ENCODE assay signal across 8 cellular contexts in genomic region chr11:119121008-119121810, GRCh38. TPM values are rescaled to one million over a fixed set of nuclear protein-coding genes. Genes with fewer than 3 reads are reported as not detected.
DNase-seq lines count a peak whose midpoint lies in the region; ATAC-seq, FAIRE-seq and TF ChIP-seq lines count a peak whose summit lies in the region.

A gene with protein sequence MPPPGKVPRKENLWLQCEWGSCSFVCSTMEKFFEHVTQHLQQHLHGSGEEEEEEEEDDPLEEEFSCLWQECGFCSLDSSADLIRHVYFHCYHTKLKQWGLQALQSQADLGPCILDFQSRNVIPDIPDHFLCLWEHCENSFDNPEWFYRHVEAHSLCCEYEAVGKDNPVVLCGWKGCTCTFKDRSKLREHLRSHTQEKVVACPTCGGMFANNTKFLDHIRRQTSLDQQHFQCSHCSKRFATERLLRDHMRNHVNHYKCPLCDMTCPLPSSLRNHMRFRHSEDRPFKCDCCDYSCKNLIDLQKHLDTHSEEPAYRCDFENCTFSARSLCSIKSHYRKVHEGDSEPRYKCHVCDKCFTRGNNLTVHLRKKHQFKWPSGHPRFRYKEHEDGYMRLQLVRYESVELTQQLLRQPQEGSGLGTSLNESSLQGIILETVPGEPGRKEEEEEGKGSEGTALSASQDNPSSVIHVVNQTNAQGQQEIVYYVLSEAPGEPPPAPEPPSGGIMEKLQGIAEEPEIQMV (plus strand): TSS chr11:119121580. CDS start chr11:119126945, 5,365 bp downstream.

- ATAC-seq in GM18907 (IDR thresholded peaks at IDR 0.05; ENCODE audit: unreplicated experiment) (peak; percentile 95), HG03159 (IDR thresholded peaks at IDR 0.05; ENCODE audit: unreplicated experiment) (peak; percentile 97)

- peaks cover 9% of the 10 kb centered on the region for H3K4me1 ChIP-seq in iPS-20b (ENCODE audit: insufficient read depth, low read length)

- H3K4me3 ChIP-seq in AG04449 (ENCODE audit: low read depth, low read length) = peak within 1 kb of the TSS; percentile 100
- peak within 1 kb of the TSS; percentile 77 for H3K4me3 ChIP-seq in WI38 (ENCODE audit: low read depth, low read length)
- H3K4me3 ChIP-seq in bronchial epithelial cell (ENCODE audit: low read depth, low read length) = peak within 1 kb of the TSS; percentile 74
- peak within 1 kb of the TSS; percentile 97 for H3K4me3 ChIP-seq in iPS-20b (ENCODE audit: low read length)
- peak within 1 kb of the TSS; percentile 70 to 91 (median 85) for H3K4me3 ChIP-seq in skin epidermis

- H3K36me3 ChIP-seq in bronchial epithelial cell (ENCODE audit: control insufficient read depth, insufficient read depth, low read length) (peaks cover 3% of the 10 kb centered on the region), iPS-20b (ENCODE audit: insufficient read depth, low read depth, low read length) (peaks cover 10% of the 10 kb centered on the region)

- FAIRE-seq in bronchial epithelial cell (lab: Jason Lieb, UNC) = no peak

- peak within 1 kb of the TSS; percentile 93 for H3K9ac ChIP-seq in iPS-20b (ENCODE audit: low read depth, low read length)

- DNase-seq in AG04449 (ENCODE audit: low read depth, low spot score) (peak; percentile 88), NCI-H2227 treated with DMSO at 0.1 percent for 48 hours (lab: John Stamatoyannopoulos, UW) (peak; percentile 95), bronchial epithelial cell (ENCODE audit: low read depth) (peak; percentile 97)

- H3K27ac ChIP-seq in iPS-20b (ENCODE audit: low read length) (peak within 1 kb of the TSS; percentile 77), skin epidermis (peak within 1 kb of the TSS; percentile 49 to 94 (median 84))

- CTCF ChIA-PET in AG04449 (lab: Yijun Ruan, JAX) = interaction anchor here (0.7 to 2.1 kb wide), 9 partner anchors 11 to 216 kb away, joined by 3 to 11 read pairs (median 3); partner anchors contain the start of genes C2CD2L, CBL and DPAGT1

- H3K27me3 ChIP-seq in bronchial epithelial cell (ENCODE audit: control insufficient read depth, insufficient read depth, low read length) (no peaks in the 10 kb centered on the region), iPS-20b (ENCODE audit: insufficient read depth, low read length) (no peaks in the 10 kb centered on the region)

- no peak for TF ChIP-seq CTCF in AG04449 (IDR thresholded peaks at IDR 0.05; ENCODE audit: insufficient read depth, low read length, missing control alignments)
- TF ChIP-seq CTCF in WI38 (IDR thresholded peaks at IDR 0.05; ENCODE audit: low read depth, low read length) = no peak
- no peak for TF ChIP-seq CTCF in bronchial epithelial cell (IDR thresholded peaks at IDR 0.05; ENCODE audit: insufficient read depth, low read length, severe bottlenecking)

- POLR2A ChIA-PET in AG04449 (lab: Yijun Ruan, JAX) = interaction anchor here (0.8 to 2.0 kb wide), 6 partner anchors 13 to 198 kb away, joined by 3 to 7 read pairs (median 4); partner anchors contain the start of gene C2CD2L

- H3K9me3 ChIP-seq in iPS-20b (ENCODE audit: insufficient read depth, low read depth, low read length) = no peaks in the 10 kb centered on the region

RNA-seq across cellular contexts. Expression of the gene that starts here (rescaled TPM):
- 12.4 TPM in 2 replicates for total RNA-seq in bronchial epithelial cell

Comparison
In these comparisons a context has a peak if more than half of its experiments do, and no peak if none do; other contexts are left out.
1. Peak in every context shown above with its lines: DNase-seq, ATAC-seq, H3K4me3 ChIP-seq and H3K27ac ChIP-seq.